In the genomic region with DNA sequence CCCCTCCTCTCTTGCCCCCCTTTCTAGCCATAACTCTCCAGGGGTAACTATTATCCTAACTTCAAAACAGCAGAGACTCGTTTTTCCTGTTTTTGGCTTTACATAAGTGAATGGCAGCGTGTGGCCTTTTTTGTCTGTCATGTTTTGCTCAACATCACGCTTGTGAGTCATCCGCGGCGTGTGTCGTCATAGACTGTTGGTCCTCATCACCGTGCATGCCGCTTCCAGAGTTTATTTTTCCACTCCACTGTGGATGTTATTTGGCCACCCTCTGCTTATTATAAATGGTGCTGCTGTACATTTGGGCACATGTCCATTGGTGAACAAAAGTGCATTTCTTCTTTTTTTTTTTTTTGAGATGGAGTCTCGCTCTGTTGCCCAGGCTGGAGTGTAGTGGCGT, we compare ENCODE assay signal across 1 cellular context.
TF ChIP-seq lines count a peak whose summit lies in the region.

No MANE protein-coding gene starts in this region.

TF ChIP-seq in A549, 52 proteins besides CTCF, POLR2A, EP300 and RAD21:
- TF ChIP-seq FOSL2 (IDR thresholded peaks at IDR 0.05): no peak
- TF ChIP-seq FOSL2 (CRISPR knock-in tag; IDR thresholded peaks at IDR 0.05): peak; percentile 46
- no peak for TF ChIP-seq SMC3 (IDR thresholded peaks at IDR 0.05)
